ENCODE assay signal across 8 cellular contexts in genomic region chr3:53236112-53236841, GRCh38. TPM values are rescaled to one million over a fixed set of nuclear protein-coding genes. Genes with fewer than 3 reads are reported as not detected.
DNase-seq lines count a peak whose midpoint lies in the region; ATAC-seq and TF ChIP-seq lines count a peak whose summit lies in the region.

No MANE protein-coding gene starts in this region.

- H3K27ac ChIP-seq in body of pancreas (peak overlapping the region; percentile 18 to 78 (median 32)), iPS-20b (ENCODE audit: low read length) (peak overlapping the region; percentile 84), spleen (peak overlapping the region; percentile 41 to 86 (median 76))

- TF ChIP-seq CTCF in NB4 (IDR thresholded peaks at IDR 0.05; ENCODE audit: low read depth, low read length) (no peak), body of pancreas (IDR thresholded peaks at IDR 0.05) (no peak), spleen (IDR thresholded peaks at IDR 0.05 in 8 of 11, conservative IDR thresholded peaks at IDR 0.05 in 3 of 11) (no peak)

- H3K4me3 ChIP-seq in NB4 (ENCODE audit: low read depth, low read length) (no peak overlapping the region), body of pancreas (no peak overlapping the region), iPS-20b (ENCODE audit: low read length) (no peak overlapping the region), spleen (no peak overlapping the region)

- ATAC-seq in body of pancreas (peak; percentile 74), GM18867 (IDR thresholded peaks at IDR 0.05; ENCODE audit: unreplicated experiment) (no peak)

- H3K9me3 ChIP-seq in body of pancreas = no peaks in the 10 kb centered on the region
- H3K9me3 ChIP-seq in iPS-20b (ENCODE audit: insufficient read depth, low read depth, low read length) = no peaks in the 10 kb centered on the region
- no peaks in the 10 kb centered on the region for H3K9me3 ChIP-seq in spleen

- H3K27me3 ChIP-seq in body of pancreas (no peaks in the 10 kb centered on the region), iPS-20b (ENCODE audit: insufficient read depth, low read length) (no peaks in the 10 kb centered on the region), spleen (replicated peaks in 1 of 7) (no peaks in the 10 kb centered on the region)

- intact Hi-C loops in body of pancreas (cut with DNase I) (no loop called here), spleen (cut with DNase I; ENCODE audit: low total_unique reads) (no loop called here)

- no peak for TF ChIP-seq POLR2A in NB4 (IDR thresholded peaks at IDR 0.05; ENCODE audit: extremely low read depth, insufficient read length)
- no peak for TF ChIP-seq POLR2A in body of pancreas (IDR thresholded peaks at IDR 0.05)
- no peak for TF ChIP-seq POLR2A in spleen (IDR thresholded peaks at IDR 0.05)

- H3K36me3 ChIP-seq in body of pancreas (replicated peaks in 1 of 2; ENCODE audit: insufficient read depth in 1 of 2, low read depth in 2 of 2) (peaks cover 5 to 22% of the 10 kb centered on the region in 2 donors), iPS-20b (ENCODE audit: insufficient read depth, low read depth, low read length) (peaks cover 100% of the 10 kb centered on the region), spleen (peaks cover 6 to 100% (median 88%) of the 10 kb centered on the region in 6 donors)

- peaks cover 51% of the 10 kb centered on the region for H3K4me1 ChIP-seq in body of pancreas
- no peaks in the 10 kb centered on the region for H3K4me1 ChIP-seq in iPS-20b (ENCODE audit: insufficient read depth, low read length)
- peaks cover 11 to 81% (median 49%) of the 10 kb centered on the region in 6 donors for H3K4me1 ChIP-seq in spleen

- peak overlapping the region; percentile 8; the same call in 1 of the 2 replicates for H3K9ac ChIP-seq in iPS-20b (ENCODE audit: low read depth, low read length)

- DNase-seq in COLO668 (lab: John Stamatoyannopoulos, UW; ENCODE audit: unreplicated experiment) (peak; percentile 42), NB4 (ENCODE audit: low read depth) (peak; percentile 85), body of pancreas (peak; percentile 60 to 82 (median 75)), spleen (peak; percentile 93), NCI-H187 treated with DMSO at 0.1 percent for 48 hours (lab: John Stamatoyannopoulos, UW) (no peak), retina (no peak)

- WGBS in body of pancreas, 2 donors = 62 to 93% methylated on average over 2 to 9 of the region's 9 CpGs
- 50 to 63% (median 53%) methylated on average over 8 to 9 of the region's 9 CpGs for WGBS in spleen, 5 donors

RNA-seq across cellular contexts. Expression of gene TKT, which starts 19.5 kb away (rescaled TPM):
- total RNA-seq in body of pancreas (100 to 1,000 TPM in 1 of 2 donors, 10 to 100 TPM in 1; 96.6 to 208 TPM), spleen (100 to 1,000 TPM; 253 to 490 (median 287) TPM)
- 100 to 1,000 TPM; 110 to 195 (median 137) TPM for polyA plus RNA-seq in spleen

Comparison
In these comparisons a context has a peak if more than half of its experiments do, and no peak if none do; other contexts are left out.
1. DNase-seq: peak in COLO668 (single experiment), NB4 (single experiment), body of pancreas (4 of 4) and spleen (single experiment); none in NCI-H187 treated with DMSO at 0.1 percent for 48 hours (single experiment) and retina (single experiment).
2. H3K27ac ChIP-seq: peak in every context shown above with its lines; median percentile 84 in iPS-20b; 76 in spleen; 32 in body of pancreas.